14 cellular contexts compared by ENCODE assay signal in the genomic region with DNA sequence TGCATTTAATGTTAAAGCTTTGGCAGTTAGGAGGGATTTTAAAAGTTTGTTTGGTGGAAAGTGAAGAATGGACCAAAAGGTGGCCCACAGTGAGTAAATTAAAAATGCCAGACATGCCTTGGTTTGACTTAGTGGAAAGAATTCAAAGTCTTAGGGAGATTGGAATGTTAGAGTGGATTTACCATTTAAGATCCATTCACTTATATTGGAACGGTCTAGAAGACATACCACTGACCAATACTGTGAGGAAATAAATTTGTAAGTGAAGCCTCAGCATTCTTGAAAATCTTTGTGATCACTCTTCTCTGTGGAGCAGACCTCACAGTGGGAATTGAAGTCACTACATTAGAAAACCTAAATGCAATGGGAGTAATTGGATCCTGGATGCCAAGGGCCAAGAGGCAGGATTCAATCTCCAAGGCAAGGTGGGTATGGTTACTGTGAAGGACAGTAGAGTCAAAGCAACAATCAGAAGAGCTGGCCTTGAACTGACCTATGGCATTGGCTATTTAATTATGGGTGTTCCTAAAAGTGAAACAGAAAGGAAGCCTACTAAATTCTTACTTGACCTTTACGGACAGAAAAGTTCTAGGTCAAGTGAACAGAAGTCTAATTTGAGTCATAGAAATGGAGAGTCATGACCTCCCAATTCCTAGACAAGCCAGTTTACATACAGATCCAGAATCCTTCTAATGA. TPM values are rescaled to one million over a fixed set of nuclear protein-coding genes. Genes with fewer than 3 reads are reported as not detected.
DNase-seq lines count a peak whose midpoint lies in the region; ATAC-seq and TF ChIP-seq lines count a peak whose summit lies in the region.
"Had no signal": no experiment of that assay in that cellular context is flagged by ENCODE, and none has a peak within 500 bp of the region (broad histone marks: within the 10 kb centered on the region; RNA-seq: fewer than 3 reads in every experiment).

No MANE protein-coding gene starts in this region.

- in situ Hi-C loops in GM13976 (cut with MboI; ENCODE audit: low sequenced_read_pairs, unreplicated experiment): no loop called here

- H3K4me1 ChIP-seq in mucosa of descending colon (ENCODE audit: low read depth): no peaks in the 10 kb centered on the region
- H3K4me1 ChIP-seq: vagina had no signal

- intact Hi-C loops in mucosa of descending colon (cut with DNase I, micrococcal nuclease): no loop called here

- H3K4me3 ChIP-seq in mucosa of descending colon: no peak overlapping the region
- H3K4me3 ChIP-seq: cardiac muscle cell, vagina had no signal

- H3K36me3 ChIP-seq in mucosa of descending colon (ENCODE audit: low read depth): no peaks in the 10 kb centered on the region
- H3K36me3 ChIP-seq: cardiac muscle cell, vagina had no signal

- ATAC-seq in GM19463 (IDR thresholded peaks at IDR 0.05; ENCODE audit: unreplicated experiment): peak; percentile 88
- ATAC-seq in HG02973 (IDR thresholded peaks at IDR 0.05; ENCODE audit: unreplicated experiment): peak; percentile 77
- ATAC-seq in mucosa of descending colon: no peak

- TF ChIP-seq CTCF in GM13976 (IDR thresholded peaks at IDR 0.05; ENCODE audit: borderline replicate concordance, control extremely low read depth, extremely low read depth, insufficient read depth, missing control alignments) (no peak), mucosa of descending colon (IDR thresholded peaks at IDR 0.05) (no peak)

- no peaks in the 10 kb centered on the region for H3K9me3 ChIP-seq in mucosa of descending colon
- H3K9me3 ChIP-seq: vagina had no signal

- DNase-seq in GM13976 (ENCODE audit: low spot score) (peak; percentile 27), OCI-M1 (lab: John Stamatoyannopoulos, UW) (peak; percentile 53), NCI-H1694 (lab: John Stamatoyannopoulos, UW) (no peak), activated gamma-delta T cell (lab: John Stamatoyannopoulos, UW) (no peak), mucosa of descending colon (no peak), SIG-M5 treated with dmso at 0.1 percent for 504 hours (lab: John Stamatoyannopoulos, UW; ENCODE audit: unreplicated experiment) (no peak)
- DNase-seq: activated CD4-positive, alpha-beta memory T cell treated with anti-CD3 and anti-CD28 coated beads, Interleukin-2, amount 10 ng/mL, durations not matched to agents 7 days and 5 days; NCI-H1694 treated with DMSO at 0.1 percent for 48 hours; NCI-H82; SHP77 had no signal

RNA-seq across cellular contexts. Expression of gene VRK2, which starts 40.2 kb away (rescaled TPM):
- 10 to 100 TPM; 20.3 to 24.0 (median 22.9) TPM for total RNA-seq in mucosa of descending colon

Comparison
In these comparisons a context has a peak if more than half of its experiments do, and no peak if none do; other contexts are left out.
1. DNase-seq: peak in GM13976 (single experiment) and OCI-M1 (single experiment); none in NCI-H1694 (single experiment), activated gamma-delta T cell (single experiment), mucosa of descending colon (0 of 3) and SIG-M5 treated with dmso at 0.1 percent for 504 hours (single experiment).